11 cellular contexts compared by ENCODE assay signal in the genomic region with DNA sequence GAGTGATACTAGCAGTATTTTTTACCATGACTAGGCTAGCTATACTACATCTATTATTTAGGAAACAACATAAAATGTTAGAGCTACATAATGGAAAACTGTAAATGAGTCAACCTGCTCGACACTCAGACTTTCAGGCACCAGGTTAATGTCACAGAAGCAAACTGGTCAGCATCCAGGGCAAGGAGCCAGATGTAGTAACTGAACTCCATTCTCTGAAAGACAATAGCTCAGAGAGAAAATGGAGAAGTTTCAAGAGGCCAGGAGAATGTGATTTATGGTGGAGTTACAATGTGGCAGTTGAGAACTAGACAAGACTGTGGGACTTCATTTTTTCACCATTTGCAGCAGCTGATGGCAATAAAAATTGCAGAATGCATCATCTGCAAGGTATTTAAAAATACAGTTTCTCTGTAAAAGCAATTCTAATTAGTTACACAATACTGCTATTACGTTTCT.
DNase-seq lines count a peak whose midpoint lies in the region; FAIRE-seq and TF ChIP-seq lines count a peak whose summit lies in the region.
"Had no signal": no experiment of that assay in that cellular context is flagged by ENCODE, and none has a peak within 500 bp of the region (broad histone marks: within the 10 kb centered on the region; RNA-seq: fewer than 3 reads in every experiment).

No MANE protein-coding gene starts in this region.

- CTCF ChIA-PET in SK-N-SH (lab: Yijun Ruan, JAX) = no interaction called here

- in situ Hi-C loops in ACHN (cut with HindIII; ENCODE audit: low pct_ligation_motif_present, low pct_unique_long_range_greater_than_20kb, low sequenced_read_pairs) = no loop called here

- POLR2A ChIA-PET in SK-N-SH (lab: Yijun Ruan, JAX) = no interaction called here

- no peaks in the 10 kb centered on the region for H3K27me3 ChIP-seq in SK-N-SH (ENCODE audit: insufficient read depth)

- H3K36me3 ChIP-seq in SK-N-SH (replicated peaks in 1 of 2; ENCODE audit: control insufficient read depth in 1 of 2, insufficient read depth in 2 of 2, low read length in 1 of 2) = no peaks in the 10 kb centered on the region

- H3K9me2 ChIP-seq in SK-N-SH = no peaks in the 10 kb centered on the region

- peak overlapping the region; percentile 6; the same call in 1 of the 2 replicates for H3K4me2 ChIP-seq in SK-N-SH

- peak overlapping the region; percentile 69 to 76; a peak in 3 of 4 replicates for H3K27ac ChIP-seq in SK-N-SH (ENCODE audit: low read depth in 2 of 2, low read length in 1 of 2)

- H3K9me3 ChIP-seq in SK-N-SH = peaks cover 16% of the 10 kb centered on the region; the same call in 1 of the 2 replicates

- 0% methylated on average over 2 of the region's 2 CpGs for WGBS in SK-N-SH (ENCODE audit: low lambda C conversion rate)

- no peaks in the 10 kb centered on the region; a peak in 1 of 4 replicates for H3K4me1 ChIP-seq in SK-N-SH (ENCODE audit: control insufficient read depth in 1 of 2, insufficient read depth in 2 of 2, low read depth in 1 of 2, low read length in 1 of 2)

- peak; percentile 44 to 92; a peak in 3 of 4 replicates for TF ChIP-seq EP300 in SK-N-SH (IDR thresholded peaks at IDR 0.05; ENCODE audit: borderline replicate concordance in 1 of 2, low read depth in 1 of 2, low read length in 1 of 2)

- no peak for TF ChIP-seq CTCF in SK-N-SH (IDR thresholded peaks at IDR 0.05)

- H2AFZ ChIP-seq in SK-N-SH (ENCODE audit: low read depth) = peak overlapping the region; percentile 58

- DNase-seq in ELR (ENCODE audit: low read depth) (peak; percentile 78), MV-4-11 (lab: John Stamatoyannopoulos, UW) (peak; percentile 87), SK-N-SH (no peak), kidney tubule cell (ENCODE audit: low spot score) (peak; percentile 89), AG08395 (ENCODE audit: low spot score) (no peak), nucleus accumbens (lab: John Stamatoyannopoulos, UW) (no peak), frontal cortex (ENCODE audit: low spot score in 2 of 2) (no peak), ACHN (no peak)
- DNase-seq: activated T-cell treated with anti-CD3 and anti-CD28 coated beads, Interleukin-2, amount 50 U/mL, for 1 hour; effector memory CD8-positive, alpha-beta T cell; stimulated activated CD4-positive, alpha-beta T cell treated with anti-CD3 and anti-CD28 coated beads, Interleukin-4, amount 100 ng/mL, for 24 hours had no signal

- FAIRE-seq in frontal cortex (lab: Jason Lieb, UNC) = no peak

- no peak overlapping the region for H3K4me3 ChIP-seq in SK-N-SH (ENCODE audit: low read depth in 2 of 2, low read length in 1 of 2)

- no peak for TF ChIP-seq RAD21 in SK-N-SH (IDR thresholded peaks at IDR 0.05; ENCODE audit: low read length)

- peaks cover 9% of the 10 kb centered on the region for H3F3A ChIP-seq in SK-N-SH (replicated peaks; ENCODE audit: insufficient read depth)

- no peaks in the 10 kb centered on the region for H3K79me2 ChIP-seq in SK-N-SH (ENCODE audit: insufficient read depth)

- no peak overlapping the region; the same call in 1 of the 2 replicates for H3K9ac ChIP-seq in SK-N-SH

- no peaks in the 10 kb centered on the region for H4K20me1 ChIP-seq in SK-N-SH (ENCODE audit: insufficient read depth)

TF ChIP-seq in SK-N-SH, 30 proteins besides CTCF, POLR2A, EP300 and RAD21 (continues in another document):
- peak; percentile 68; the same call in 1 of the 2 replicates for TF ChIP-seq TEAD4 (IDR thresholded peaks at IDR 0.05; ENCODE audit: borderline replicate concordance, insufficient read depth)
- TF ChIP-seq FOXJ3 (CRISPR knock-in tag; IDR thresholded peaks at IDR 0.05) = no peak
- TF ChIP-seq RCOR1 (IDR thresholded peaks at IDR 0.05; ENCODE audit: low read length) = no peak
- TF ChIP-seq, protein P1, sequence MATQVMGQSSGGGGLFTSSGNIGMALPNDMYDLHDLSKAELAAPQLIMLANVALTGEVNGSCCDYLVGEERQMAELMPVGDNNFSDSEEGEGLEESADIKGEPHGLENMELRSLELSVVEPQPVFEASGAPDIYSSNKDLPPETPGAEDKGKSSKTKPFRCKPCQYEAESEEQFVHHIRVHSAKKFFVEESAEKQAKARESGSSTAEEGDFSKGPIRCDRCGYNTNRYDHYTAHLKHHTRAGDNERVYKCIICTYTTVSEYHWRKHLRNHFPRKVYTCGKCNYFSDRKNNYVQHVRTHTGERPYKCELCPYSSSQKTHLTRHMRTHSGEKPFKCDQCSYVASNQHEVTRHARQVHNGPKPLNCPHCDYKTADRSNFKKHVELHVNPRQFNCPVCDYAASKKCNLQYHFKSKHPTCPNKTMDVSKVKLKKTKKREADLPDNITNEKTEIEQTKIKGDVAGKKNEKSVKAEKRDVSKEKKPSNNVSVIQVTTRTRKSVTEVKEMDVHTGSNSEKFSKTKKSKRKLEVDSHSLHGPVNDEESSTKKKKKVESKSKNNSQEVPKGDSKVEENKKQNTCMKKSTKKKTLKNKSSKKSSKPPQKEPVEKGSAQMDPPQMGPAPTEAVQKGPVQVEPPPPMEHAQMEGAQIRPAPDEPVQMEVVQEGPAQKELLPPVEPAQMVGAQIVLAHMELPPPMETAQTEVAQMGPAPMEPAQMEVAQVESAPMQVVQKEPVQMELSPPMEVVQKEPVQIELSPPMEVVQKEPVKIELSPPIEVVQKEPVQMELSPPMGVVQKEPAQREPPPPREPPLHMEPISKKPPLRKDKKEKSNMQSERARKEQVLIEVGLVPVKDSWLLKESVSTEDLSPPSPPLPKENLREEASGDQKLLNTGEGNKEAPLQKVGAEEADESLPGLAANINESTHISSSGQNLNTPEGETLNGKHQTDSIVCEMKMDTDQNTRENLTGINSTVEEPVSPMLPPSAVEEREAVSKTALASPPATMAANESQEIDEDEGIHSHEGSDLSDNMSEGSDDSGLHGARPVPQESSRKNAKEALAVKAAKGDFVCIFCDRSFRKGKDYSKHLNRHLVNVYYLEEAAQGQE (IDR thresholded peaks at IDR 0.05; ENCODE audit: low read depth, low read length) = no peak
- TF ChIP-seq TCF12 (IDR thresholded peaks at IDR 0.05) = peak; percentile 88
- no peak for TF ChIP-seq ELF1 (IDR thresholded peaks at IDR 0.05)
- TF ChIP-seq MEF2A (IDR thresholded peaks at IDR 0.05; ENCODE audit: borderline replicate concordance, low read depth) = no peak
- peak; percentile 51; the same call in 1 of the 2 replicates for TF ChIP-seq SIN3A (IDR thresholded peaks at IDR 0.05; ENCODE audit: borderline replicate concordance, low read depth, low read length)
- peak; percentile 57 for TF ChIP-seq JUND (IDR thresholded peaks at IDR 0.05)
- TF ChIP-seq RFX5 (IDR thresholded peaks at IDR 0.05; ENCODE audit: low read length) = no peak
- TF ChIP-seq, protein P2, sequence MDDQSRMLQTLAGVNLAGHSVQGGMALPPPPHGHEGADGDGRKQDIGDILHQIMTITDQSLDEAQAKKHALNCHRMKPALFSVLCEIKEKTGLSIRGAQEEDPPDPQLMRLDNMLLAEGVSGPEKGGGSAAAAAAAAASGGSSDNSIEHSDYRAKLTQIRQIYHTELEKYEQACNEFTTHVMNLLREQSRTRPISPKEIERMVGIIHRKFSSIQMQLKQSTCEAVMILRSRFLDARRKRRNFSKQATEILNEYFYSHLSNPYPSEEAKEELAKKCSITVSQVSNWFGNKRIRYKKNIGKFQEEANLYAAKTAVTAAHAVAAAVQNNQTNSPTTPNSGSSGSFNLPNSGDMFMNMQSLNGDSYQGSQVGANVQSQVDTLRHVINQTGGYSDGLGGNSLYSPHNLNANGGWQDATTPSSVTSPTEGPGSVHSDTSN (IDR thresholded peaks at IDR 0.05) = peak; percentile 80
- peak; percentile 58; the same call in 1 of the 2 replicates for TF ChIP-seq RXRA (IDR thresholded peaks at IDR 0.05; ENCODE audit: borderline replicate concordance, low read depth)
- TF ChIP-seq, protein P3, sequence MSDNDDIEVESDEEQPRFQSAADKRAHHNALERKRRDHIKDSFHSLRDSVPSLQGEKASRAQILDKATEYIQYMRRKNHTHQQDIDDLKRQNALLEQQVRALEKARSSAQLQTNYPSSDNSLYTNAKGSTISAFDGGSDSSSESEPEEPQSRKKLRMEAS (IDR thresholded peaks at IDR 0.05; ENCODE audit: low read depth) = no peak
- TF ChIP-seq NFIC (IDR thresholded peaks at IDR 0.05; ENCODE audit: borderline replicate concordance) = peak; percentile 88
- TF ChIP-seq GATA2 (CRISPR knock-in tag; IDR thresholded peaks at IDR 0.05) = no peak
- TF ChIP-seq MXI1 (IDR thresholded peaks at IDR 0.05; ENCODE audit: low read depth, low read length) = no peak
- TF ChIP-seq NRF1 (IDR thresholded peaks at IDR 0.05; ENCODE audit: low read depth, low read length) = no peak
- TF ChIP-seq TAF1 (IDR thresholded peaks at IDR 0.05; ENCODE audit: borderline replicate concordance, low read depth, low read length) = no peak
- TF ChIP-seq, protein P4, sequence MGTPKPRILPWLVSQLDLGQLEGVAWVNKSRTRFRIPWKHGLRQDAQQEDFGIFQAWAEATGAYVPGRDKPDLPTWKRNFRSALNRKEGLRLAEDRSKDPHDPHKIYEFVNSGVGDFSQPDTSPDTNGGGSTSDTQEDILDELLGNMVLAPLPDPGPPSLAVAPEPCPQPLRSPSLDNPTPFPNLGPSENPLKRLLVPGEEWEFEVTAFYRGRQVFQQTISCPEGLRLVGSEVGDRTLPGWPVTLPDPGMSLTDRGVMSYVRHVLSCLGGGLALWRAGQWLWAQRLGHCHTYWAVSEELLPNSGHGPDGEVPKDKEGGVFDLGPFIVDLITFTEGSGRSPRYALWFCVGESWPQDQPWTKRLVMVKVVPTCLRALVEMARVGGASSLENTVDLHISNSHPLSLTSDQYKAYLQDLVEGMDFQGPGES (IDR thresholded peaks at IDR 0.05; ENCODE audit: low read depth, low read length) = no peak
- TF ChIP-seq SMC3 (IDR thresholded peaks at IDR 0.05; ENCODE audit: low read depth, low read length) = no peak
- no peak; the same call in 1 of the 2 replicates for TF ChIP-seq POLR2AphosphoS5 (IDR thresholded peaks at IDR 0.05; ENCODE audit: low read depth, low read length)
- TF ChIP-seq, protein P5, sequence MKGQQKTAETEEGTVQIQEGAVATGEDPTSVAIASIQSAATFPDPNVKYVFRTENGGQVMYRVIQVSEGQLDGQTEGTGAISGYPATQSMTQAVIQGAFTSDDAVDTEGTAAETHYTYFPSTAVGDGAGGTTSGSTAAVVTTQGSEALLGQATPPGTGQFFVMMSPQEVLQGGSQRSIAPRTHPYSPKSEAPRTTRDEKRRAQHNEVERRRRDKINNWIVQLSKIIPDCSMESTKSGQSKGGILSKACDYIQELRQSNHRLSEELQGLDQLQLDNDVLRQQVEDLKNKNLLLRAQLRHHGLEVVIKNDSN (IDR thresholded peaks at IDR 0.05; ENCODE audit: borderline replicate concordance, low read depth) = 0 out of 2 replicates have a peak, but pooled peaks have one; percentile 8
- no peak for TF ChIP-seq CHD2 (IDR thresholded peaks at IDR 0.05; ENCODE audit: low read length, partially characterized antibody)
- TF ChIP-seq FOXM1 (IDR thresholded peaks at IDR 0.05; ENCODE audit: low read depth) = peak; percentile 68; the same call in 1 of the 2 replicates
- peak; percentile 59; the same call in 1 of the 2 replicates for TF ChIP-seq FOSL2 (IDR thresholded peaks at IDR 0.05; ENCODE audit: borderline replicate concordance, low read depth)

Comparison
In these comparisons a context has a peak if more than half of its experiments do, and no peak if none do; other contexts are left out.
1. DNase-seq: peak in ELR (single experiment), MV-4-11 (single experiment) and kidney tubule cell (single experiment); none in SK-N-SH (single experiment), AG08395 (single experiment), nucleus accumbens (0 of 56), frontal cortex (0 of 2) and ACHN (single experiment).